9 cellular contexts compared by ENCODE assay signal in genomic region chr7:123533553-123533917, GRCh38. TPM values are rescaled to one million over a fixed set of nuclear protein-coding genes. Genes with fewer than 3 reads are reported as not detected.
DNase-seq lines count a peak whose midpoint lies in the region; TF ChIP-seq lines count a peak whose summit lies in the region.
"Had no signal": no experiment of that assay in that cellular context is flagged by ENCODE, and none has a peak within 500 bp of the region (broad histone marks: within the 10 kb centered on the region; RNA-seq: fewer than 3 reads in every experiment).

No MANE protein-coding gene starts in this region.

- no peak overlapping the region for H3K9ac ChIP-seq in OCI-LY3 (ENCODE audit: low read length)

- TF ChIP-seq CTCF in OCI-LY3 (IDR thresholded peaks at IDR 0.05; ENCODE audit: low read depth, low read length): no peak
- no peak for TF ChIP-seq CTCF in brain microvascular endothelial cell (IDR thresholded peaks at IDR 0.05; ENCODE audit: low read depth, low read length, missing control alignments)

- no peaks in the 10 kb centered on the region for H4K20me1 ChIP-seq in OCI-LY3 (ENCODE audit: insufficient read depth, low read length)

- H3K27ac ChIP-seq in OCI-LY3 (ENCODE audit: low read length) (no peak overlapping the region), ectodermal cell (ENCODE audit: insufficient read depth, low read depth, low read length, poor library complexity, severe bottlenecking) (no peak overlapping the region), brain microvascular endothelial cell (no peak overlapping the region)

- no peaks in the 10 kb centered on the region for H3K9me3 ChIP-seq in OCI-LY3 (ENCODE audit: insufficient read depth, low read length)
- no peaks in the 10 kb centered on the region for H3K9me3 ChIP-seq in ectodermal cell (ENCODE audit: control insufficient read depth, low read length)
- H3K9me3 ChIP-seq in neuron (ENCODE audit: low read length): no peaks in the 10 kb centered on the region

- H3K4me3 ChIP-seq in OCI-LY3 (ENCODE audit: low read length) (peak overlapping the region; percentile 81), ectodermal cell (ENCODE audit: insufficient read depth, low read depth, low read length) (peak overlapping the region; percentile 55), neuron (ENCODE audit: low read length) (peak overlapping the region; percentile 67), brain microvascular endothelial cell (ENCODE audit: low read depth, low read length) (no peak overlapping the region)

- WGBS in ectodermal cell, 2 experiments: 82% methylated on average over 1 of the region's 3 CpGs; no CpG with 5 or more reads in 1 of the 2 experiments

- H2AFZ ChIP-seq in OCI-LY3 (ENCODE audit: low read depth, low read length) (peak overlapping the region; percentile 92; the same call in 1 of the 2 replicates), neuron (ENCODE audit: low read depth, low read length) (no peak overlapping the region)

- H3K79me2 ChIP-seq in OCI-LY3 (ENCODE audit: low read length): no peaks in the 10 kb centered on the region

- DNase-seq in DMS53 (lab: John Stamatoyannopoulos, UW) (peak; percentile 53), cerebellar nuclear complex (lab: John Stamatoyannopoulos, UW) (no peak), Kasumi-1 (lab: John Stamatoyannopoulos, UW) (no peak), DMS114 treated with DMSO at 0.1 percent for 48 hours (lab: John Stamatoyannopoulos, UW; ENCODE audit: unreplicated experiment) (no peak), brain microvascular endothelial cell (no peak)
- DNase-seq: NCI-H774 had no signal

- in situ Hi-C loops in brain microvascular endothelial cell (cut with HindIII; ENCODE audit: low pct_ligation_motif_present, low sequenced_read_pairs): no loop called here

- no peaks in the 10 kb centered on the region for H3K36me3 ChIP-seq in OCI-LY3 (replicated peaks; ENCODE audit: low read depth, low read length)
- H3K36me3 ChIP-seq in ectodermal cell (ENCODE audit: control insufficient read depth, insufficient read depth, low read length): no peaks in the 10 kb centered on the region
- H3K36me3 ChIP-seq in neuron (ENCODE audit: insufficient read depth, low read length): no peaks in the 10 kb centered on the region
- no peaks in the 10 kb centered on the region for H3K36me3 ChIP-seq in brain microvascular endothelial cell (replicated peaks)

- H3K27me3 ChIP-seq in OCI-LY3 (ENCODE audit: low read depth, low read length) (no peaks in the 10 kb centered on the region), ectodermal cell (ENCODE audit: control insufficient read depth, insufficient read depth, low read length, poor library complexity, severe bottlenecking) (peaks cover 13% of the 10 kb centered on the region), neuron (ENCODE audit: insufficient read depth, low read length) (no peaks in the 10 kb centered on the region), brain microvascular endothelial cell (replicated peaks) (no peaks in the 10 kb centered on the region)

- peak overlapping the region; percentile 73 for H3K4me2 ChIP-seq in OCI-LY3 (ENCODE audit: low read length)

- H3K4me1 ChIP-seq in OCI-LY3 (ENCODE audit: low read length) (peaks cover 11% of the 10 kb centered on the region), ectodermal cell (ENCODE audit: control insufficient read depth, insufficient read depth, low read length) (peaks cover 10% of the 10 kb centered on the region), neuron (ENCODE audit: insufficient read depth, low read length) (peaks cover 8% of the 10 kb centered on the region)

RNA-seq across cellular contexts. Expression of gene IQUB, which starts 0.9 kb away (rescaled TPM):
- 1.5 TPM for polyA plus RNA-seq in ectodermal cell (2013, experiment 1 of 4)
- polyA plus RNA-seq in ectodermal cell (2013, experiment 2 of 4): 1.9 TPM
- 1.3 TPM for polyA plus RNA-seq in ectodermal cell (2013, experiment 3 of 4)
- polyA plus RNA-seq in ectodermal cell (2013, experiment 4 of 4): 1.7 TPM

RNA-seq across cellular contexts. Expression of gene NDUFA5, which starts 24.1 kb away (rescaled TPM):
- 76.4 TPM for polyA plus RNA-seq in ectodermal cell (2013, experiment 1 of 4)
- 80.9 TPM for polyA plus RNA-seq in ectodermal cell (2013, experiment 2 of 4)
- polyA plus RNA-seq in ectodermal cell (2013, experiment 3 of 4): 58.7 TPM
- polyA plus RNA-seq in ectodermal cell (2013, experiment 4 of 4): 66.7 TPM
